In genomic region chr17:8788998-8789397, GRCh38 we compare ENCODE assay signal across 20 cellular contexts. TPM values are rescaled to one million over a fixed set of nuclear protein-coding genes. Genes with fewer than 3 reads are reported as not detected.
"Had no signal": no experiment of that assay in that cellular context is flagged by ENCODE, and none has a peak within 500 bp of the region (broad histone marks: within the 10 kb centered on the region; RNA-seq: fewer than 3 reads in every experiment).

No MANE protein-coding gene starts in this region.

- H3K4me1 ChIP-seq: foreskin keratinocyte, uterus had no signal

- H3K27me3 ChIP-seq: esophagus squamous epithelium, foreskin keratinocyte, uterus had no signal

- ATAC-seq: foreskin keratinocyte; left ventricle myocardium superior; naive thymus-derived CD4-positive, alpha-beta T cell; right cardiac atrium had no signal

- DNase-seq: effector memory CD4-positive, alpha-beta T cell; esophagus squamous epithelium; foreskin keratinocyte; head of caudate nucleus; hippocampal formation; islet precursor cell; left ventricle myocardium superior; mesendoderm; naive thymus-derived CD4-positive, alpha-beta T cell; nephron progenitor cell; right cardiac atrium; small intestine; stimulated activated CD4-positive, alpha-beta T cell treated with anti-CD3 and anti-CD28 coated beads, Interleukin-12 subunit alpha, Interleukin-12 subunit beta, amount 100 ng/mL, for 4 hours; stimulated activated CD4-positive, alpha-beta T cell treated with anti-CD3 and anti-CD28 coated beads, Interleukin-2, amount 100 ng/mL, for 48 hours; stimulated activated naive CD4-positive, alpha-beta T cell treated with Interleukin-2 at 50 U/mL for 16 hours; uterus had no signal

- H3K27ac ChIP-seq: epithelial cell of prostate, esophagus squamous epithelium, foreskin keratinocyte, uterus had no signal

- FAIRE-seq: small intestine had no signal

- H3K4me3 Mint-ChIP-seq: naive thymus-derived CD4-positive, alpha-beta T cell; nephron progenitor cell had no signal

- H3K4me3 ChIP-seq: esophagus squamous epithelium, uterus had no signal

- H3K36me3 ChIP-seq: esophagus squamous epithelium, uterus had no signal

- H3K27ac Mint-ChIP-seq: nephron progenitor cell had no signal

RNA-seq across cellular contexts. Expression of gene MFSD6L, which starts 10.2 kb away (rescaled TPM):
- total RNA-seq: foreskin keratinocyte, left ventricle myocardium superior, lung microvascular endothelial cell, osteoblast, pulmonary artery endothelial cell, right cardiac atrium had no signal
- polyA plus RNA-seq: foreskin keratinocyte; naive thymus-derived CD4-positive, alpha-beta T cell had no signal

RNA-seq across cellular contexts. Expression of gene SPDYE4, which starts 30.7 kb away (rescaled TPM):
- total RNA-seq: esophagus squamous epithelium, foreskin keratinocyte, left ventricle myocardium superior, lung microvascular endothelial cell, osteoblast, pulmonary artery endothelial cell, right cardiac atrium, uterus had no signal
- polyA plus RNA-seq: foreskin keratinocyte; naive thymus-derived CD4-positive, alpha-beta T cell; right cardiac atrium; small intestine had no signal

RNA-seq across cellular contexts. Expression of gene CCDC42, which starts 44.4 kb away (rescaled TPM):
- total RNA-seq: esophagus squamous epithelium, foreskin keratinocyte, left ventricle myocardium superior, lung microvascular endothelial cell, pulmonary artery endothelial cell, right cardiac atrium, uterus had no signal
- polyA plus RNA-seq: foreskin keratinocyte; naive thymus-derived CD4-positive, alpha-beta T cell; right cardiac atrium; small intestine had no signal
